8 cellular contexts compared by ENCODE assay signal in genomic region chr9:36166150-36166927, GRCh38. TPM values are rescaled to one million over a fixed set of nuclear protein-coding genes. Genes with fewer than 3 reads are reported as not detected.
A peak's percentile ranks its signal among the peaks of the same experiment; 100 is the strongest.
DNase-seq lines count a peak whose midpoint lies in the region; ATAC-seq and TF ChIP-seq lines count a peak whose summit lies in the region.

No MANE protein-coding gene starts in this region.

- H3K4me1 ChIP-seq in mucosa of rectum (ENCODE audit: control insufficient read depth in 2 of 2, insufficient read depth in 2 of 2, low read length in 2 of 2) = peaks cover 4 to 9% of the 10 kb centered on the region in 2 donors

- no peak overlapping the region for H3K27ac ChIP-seq in mucosa of rectum (ENCODE audit: low read depth in 2 of 2, low read length in 2 of 2)

- peak; percentile 64 for DNase-seq in AML-193 (lab: John Stamatoyannopoulos, UW)
- DNase-seq in NOMO-1 treated with dmso at 0.1 percent for 144 hours (lab: John Stamatoyannopoulos, UW; ENCODE audit: unreplicated experiment) = peak; percentile 92
- peak; percentile 96 for DNase-seq in activated CD8-positive, alpha-beta memory T cell treated with anti-CD3 and anti-CD28 coated beads, Interleukin-2, amount 50 U/mL, for 48 hours
- no peak for DNase-seq in epithelial cell of proximal tubule (ENCODE audit: low read depth)
- DNase-seq in stimulated activated CD8-positive, alpha-beta memory T cell treated with anti-CD3 and anti-CD28 coated beads, Interleukin-4, amount 100 ng/mL, for 1 hour (ENCODE audit: low read depth in 2 of 2, low spot score in 1 of 2) = peak; percentile 63 to 67

- H3K4me3 ChIP-seq in epithelial cell of proximal tubule (ENCODE audit: low read depth, low read length) (peak overlapping the region; percentile 58), mucosa of rectum (ENCODE audit: low read length in 2 of 2) (peak overlapping the region; percentile 67 to 72)

- peaks cover 4 to 5% of the 10 kb centered on the region in 2 donors for H3K36me3 ChIP-seq in mucosa of rectum (ENCODE audit: control insufficient read depth in 2 of 2, insufficient read depth in 2 of 2, low read length in 2 of 2)

- H3K9me3 ChIP-seq in mucosa of rectum (ENCODE audit: control insufficient read depth in 2 of 2, low read length in 2 of 2) = no peaks in the 10 kb centered on the region

- ATAC-seq in GM19043 (IDR thresholded peaks at IDR 0.05; ENCODE audit: low read depth, unreplicated experiment) (peak; percentile 77), HG03565 (IDR thresholded peaks at IDR 0.05; ENCODE audit: unreplicated experiment) (peak; percentile 68)

- H3K9ac ChIP-seq in mucosa of rectum (ENCODE audit: low read depth in 1 of 2, low read length in 2 of 2) = peak overlapping the region; percentile 41 to 55

- no peaks in the 10 kb centered on the region for H3K27me3 ChIP-seq in mucosa of rectum (ENCODE audit: control insufficient read depth in 2 of 2, insufficient read depth in 2 of 2, low read length in 2 of 2)

- TF ChIP-seq CTCF in epithelial cell of proximal tubule (conservative IDR thresholded peaks at IDR 0.05; ENCODE audit: low read depth, low read length) = peak; percentile 77

RNA-seq across cellular contexts. Expression of gene CCIN, which starts 2.8 kb away (rescaled TPM):
- total RNA-seq in epithelial cell of proximal tubule = 0.06 TPM in 1 of 2 replicates, not detected in the other

RNA-seq across cellular contexts. Expression of gene CLTA, which starts 24.4 kb away (rescaled TPM):
- 423 and 461 TPM in 2 replicates for total RNA-seq in epithelial cell of proximal tubule

RNA-seq across cellular contexts. Expression of gene GLIPR2, which starts 29.8 kb away (rescaled TPM):
- total RNA-seq in epithelial cell of proximal tubule = 23.6 and 42.7 TPM in 2 replicates
